ENCODE assay signal across 8 cellular contexts in the genomic region with DNA sequence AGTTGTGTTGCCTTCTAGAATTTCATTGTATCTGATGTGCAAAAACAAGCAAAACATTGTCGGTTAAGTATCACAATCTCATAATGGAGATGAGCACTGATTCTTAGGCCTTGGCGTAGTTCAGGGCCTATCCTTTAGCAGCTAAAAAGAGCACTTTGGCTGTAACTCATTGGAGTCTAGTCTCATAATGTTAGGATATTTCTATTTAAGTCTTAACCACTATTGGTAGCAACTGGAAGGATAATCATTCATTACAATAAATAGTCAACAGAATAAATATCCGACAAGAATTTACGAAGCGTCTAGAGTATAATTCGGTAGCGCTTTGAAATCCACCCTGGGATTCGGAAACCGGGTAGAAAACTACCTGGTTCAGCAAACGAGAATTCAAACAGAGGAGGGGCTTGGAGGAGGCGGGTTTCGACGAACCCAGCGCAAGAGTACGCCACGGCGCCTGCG. TPM values are rescaled to one million over a fixed set of nuclear protein-coding genes. Genes with fewer than 3 reads are reported as not detected.
DNase-seq lines count a peak whose midpoint lies in the region; ATAC-seq, FAIRE-seq and TF ChIP-seq lines count a peak whose summit lies in the region.

No MANE protein-coding gene starts in this region.

- DNase-seq in D721Med (ENCODE audit: insufficient read length, low spot score) (peak; percentile 40), T-helper 2 cell (peak; percentile 74 to 94 (median 86)), breast epithelium (ENCODE audit: low spot score in 2 of 2) (peak; percentile 83 to 84), NCI-H524 treated with DMSO at 0.1 percent for 48 hours (lab: John Stamatoyannopoulos, UW) (no peak)
- peak; percentile 78 to 79 for DNase-seq in stimulated activated CD4-positive, alpha-beta T cell treated with anti-CD3 and anti-CD28 coated beads, Interleukin-15, amount 100 ng/mL, for 1 hour (ENCODE audit: low read depth in 1 of 2, low spot score in 1 of 2)

- ATAC-seq in GM19324 (IDR thresholded peaks at IDR 0.05; ENCODE audit: low FRiP score, unreplicated experiment) (peak; percentile 77), HG03378 (IDR thresholded peaks at IDR 0.05; ENCODE audit: unreplicated experiment) (peak; percentile 68)

- no peak for TF ChIP-seq POLR2A in breast epithelium (IDR thresholded peaks at IDR 0.05)

- peaks cover 0 to 2% of the 10 kb centered on the region in 2 donors for H3K4me1 ChIP-seq in breast epithelium

- FAIRE-seq in D721Med (lab: Jason Lieb, UNC), result no peak
- FAIRE-seq in islet of Langerhans (lab: Jason Lieb, UNC), result peak; percentile 38

- H3K27me3 ChIP-seq in breast epithelium, result no peaks in the 10 kb centered on the region

- no peaks in the 10 kb centered on the region for H3K36me3 ChIP-seq in breast epithelium

- H3K27ac ChIP-seq in breast epithelium, result peak overlapping the region; percentile 95 to 97

- peak overlapping the region; percentile 74 to 81 (median 80) for H3K4me3 ChIP-seq in breast epithelium

- no peak for TF ChIP-seq CTCF in D721Med (IDR thresholded peaks at IDR 0.05; ENCODE audit: insufficient read depth, missing control alignments)
- TF ChIP-seq CTCF in breast epithelium (IDR thresholded peaks at IDR 0.05), result no peak

- intact Hi-C loops in breast epithelium (cut with DNase I; ENCODE audit: low total_unique reads), result no loop called here

- no peaks in the 10 kb centered on the region for H3K9me3 ChIP-seq in breast epithelium

RNA-seq across cellular contexts. Expression of a gene that starts 0.5 kb away (rescaled TPM):
- total RNA-seq in breast epithelium, result 10 to 100 TPM; 14.6 to 39.4 (median 26.2) TPM

RNA-seq across cellular contexts. Expression of a gene that starts 57.9 kb away (rescaled TPM):
- total RNA-seq in breast epithelium, result 10 to 100 TPM; 34.7 to 53.9 (median 43.5) TPM
